In the genomic region with DNA sequence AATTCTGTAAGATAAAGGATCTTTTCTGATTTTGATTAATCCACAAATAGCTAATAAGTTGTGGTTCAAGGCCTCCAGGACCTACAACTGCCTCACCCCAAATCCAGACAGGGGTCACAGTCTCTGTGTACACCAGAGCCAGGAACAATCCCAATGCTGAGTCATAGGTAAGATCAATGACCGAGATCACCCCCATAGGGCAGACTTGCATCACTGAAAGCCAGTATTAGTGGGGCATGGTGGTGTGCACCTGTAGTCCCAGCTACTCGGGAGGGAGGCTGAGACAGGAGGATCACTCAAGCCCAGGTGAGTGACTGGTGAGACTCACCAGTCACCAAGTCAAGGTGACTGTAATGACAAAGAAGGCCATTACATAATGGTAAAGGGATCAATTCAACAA, we compare ENCODE assay signal across 22 cellular contexts. TPM values are rescaled to one million over a fixed set of nuclear protein-coding genes. Genes with fewer than 3 reads are reported as not detected.
"Had no signal": no experiment of that assay in that cellular context is flagged by ENCODE, and none has a peak within 500 bp of the region (broad histone marks: within the 10 kb centered on the region; RNA-seq: fewer than 3 reads in every experiment).

No MANE protein-coding gene starts in this region.

- H3K9me3 Mint-ChIP-seq: activated B cell treated with CpG ODN at 0.5 μM for 24 hours; activated CD4-positive, alpha-beta T cell treated with anti-CD3 and anti-CD28 coated beads, Interleukin-2, amount 10 ng/mL, durations not matched to agents 24 days and 14 days; activated naive CD4-positive, alpha-beta T cell treated with anti-CD3 and anti-CD28 coated beads, Interleukin-2, amount 50 U/mL, for 24 hours; activated T-cell treated with anti-CD3 and anti-CD28 coated beads, Interleukin-2, amount 50 U/mL, for 24 hours; activated T-helper 1 cell treated with anti-CD3 and anti-CD28 coated beads, Interleukin-12 subunit alpha, Interleukin-12 subunit beta, Interleukin-2, Interleukin-4 antibody, amounts not matched to agents 30 ng/mL and 10 ng/mL and 1 ng/mL, durations not matched to agents 14 hours and 24 hours and 36 hours; central memory CD8-positive, alpha-beta T cell; T-helper 1 cell treated with Interleukin-12 subunit alpha and Interleukin-12 subunit beta and Interleukin-4 antibody, amounts not matched to agents 30 μg/mL and 1 μg/mL, for 36 hours had no signal

- H3K36me3 Mint-ChIP-seq: activated CD8-positive, alpha-beta memory T cell treated with anti-CD3 and anti-CD28 coated beads, Interleukin-2, amount 10 ng/mL, durations not matched to agents 7 days and 5 days; activated naive CD4-positive, alpha-beta T cell treated with anti-CD3 and anti-CD28 coated beads, Interleukin-2, amount 50 U/mL, for 24 hours had no signal

- H3K4me1 Mint-ChIP-seq: activated B cell treated with CpG ODN at 0.5 μM for 24 hours; activated CD4-positive, alpha-beta T cell treated with anti-CD3 and anti-CD28 coated beads, Interleukin-2, amount 10 ng/mL, durations not matched to agents 24 days and 14 days; activated CD8-positive, alpha-beta memory T cell treated with anti-CD3 and anti-CD28 coated beads, Interleukin-2, amount 10 ng/mL, durations not matched to agents 7 days and 5 days; activated naive CD4-positive, alpha-beta T cell treated with anti-CD3 and anti-CD28 coated beads, Interleukin-2, amount 50 U/mL, for 24 hours; central memory CD8-positive, alpha-beta T cell had no signal

- H3K4me1 ChIP-seq: Peyer's patch had no signal

- H3K27me3 ChIP-seq: Peyer's patch had no signal

- H3K4me3 Mint-ChIP-seq: activated B cell treated with CpG ODN at 0.5 μM for 24 hours; activated CD4-positive, alpha-beta T cell treated with anti-CD3 and anti-CD28 coated beads, Interleukin-2, amount 10 ng/mL, durations not matched to agents 24 days and 14 days; activated CD8-positive, alpha-beta memory T cell treated with anti-CD3 and anti-CD28 coated beads, Interleukin-2, amount 10 ng/mL, durations not matched to agents 7 days and 5 days; activated naive CD4-positive, alpha-beta T cell treated with anti-CD3 and anti-CD28 coated beads, Interleukin-2, amount 50 U/mL, for 24 hours; activated T-cell treated with anti-CD3 and anti-CD28 coated beads, Interleukin-2, amount 50 U/mL, for 24 hours; activated T-helper 1 cell treated with anti-CD3 and anti-CD28 coated beads, Interleukin-12 subunit alpha, Interleukin-12 subunit beta, Interleukin-2, Interleukin-4 antibody, amounts not matched to agents 30 ng/mL and 10 ng/mL and 1 ng/mL, durations not matched to agents 14 hours and 24 hours and 36 hours; central memory CD8-positive, alpha-beta T cell; T-helper 1 cell treated with Interleukin-12 subunit alpha and Interleukin-12 subunit beta and Interleukin-4 antibody, amounts not matched to agents 30 μg/mL and 1 μg/mL, for 36 hours had no signal

- H3K27ac Mint-ChIP-seq: activated B cell treated with CpG ODN at 0.5 μM for 24 hours; activated CD4-positive, alpha-beta T cell treated with anti-CD3 and anti-CD28 coated beads, Interleukin-2, amount 10 ng/mL, durations not matched to agents 24 days and 14 days; activated CD8-positive, alpha-beta memory T cell treated with anti-CD3 and anti-CD28 coated beads, Interleukin-2, amount 10 ng/mL, durations not matched to agents 7 days and 5 days; activated naive CD4-positive, alpha-beta T cell treated with anti-CD3 and anti-CD28 coated beads, Interleukin-2, amount 50 U/mL, for 24 hours; activated T-cell treated with anti-CD3 and anti-CD28 coated beads, Interleukin-2, amount 50 U/mL, for 24 hours; activated T-helper 1 cell treated with anti-CD3 and anti-CD28 coated beads, Interleukin-12 subunit alpha, Interleukin-12 subunit beta, Interleukin-2, Interleukin-4 antibody, amounts not matched to agents 30 ng/mL and 10 ng/mL and 1 ng/mL, durations not matched to agents 14 hours and 24 hours and 36 hours; T-helper 1 cell treated with Interleukin-12 subunit alpha and Interleukin-12 subunit beta and Interleukin-4 antibody, amounts not matched to agents 30 μg/mL and 1 μg/mL, for 36 hours had no signal

- ATAC-seq: activated CD8-positive, alpha-beta memory T cell treated with anti-CD3 and anti-CD28 coated beads, Interleukin-2, amount 10 ng/mL, durations not matched to agents 7 days and 5 days had no signal

- H3K9me3 ChIP-seq: Peyer's patch had no signal

- H3K27ac ChIP-seq: KMS-11, Peyer's patch had no signal

- H3K36me3 ChIP-seq: Peyer's patch had no signal

- H3K4me2 ChIP-seq: KMS-11 had no signal

- H3K4me3 ChIP-seq: Peyer's patch had no signal

- DNase-seq: activated B cell treated with CpG ODN at 0.5 μM for 24 hours; activated CD4-positive, alpha-beta T cell treated with anti-CD3 and anti-CD28 coated beads for 1 hour; activated CD4-positive, alpha-beta T cell treated with anti-CD3 and anti-CD28 coated beads, Interleukin-2, amount 10 ng/mL, durations not matched to agents 24 days and 14 days; activated CD4-positive, alpha-beta T cell treated with anti-CD3 and anti-CD28 coated beads, Interleukin-2, amount 50 U/mL, for 48 hours; activated CD8-positive, alpha-beta memory T cell treated with anti-CD3 and anti-CD28 coated beads, Interleukin-2, amount 10 ng/mL, durations not matched to agents 7 days and 5 days; activated effector memory CD4-positive, alpha-beta T cell treated with Interleukin-2 at 50 U/mL for 16 hours; activated naive CD4-positive, alpha-beta T cell; activated T-cell treated with anti-CD3 and anti-CD28 coated beads, Interleukin-2, amount 50 U/mL, for 24 hours; aorta; NCI-H1105 treated with DMSO at 0.1 percent for 48 hours; NCI-H1436 treated with DMSO at 0.1 percent for 48 hours; NCI-H187; NCI-H2081; NCI-H510A treated with DMSO at 0.1 percent for 48 hours; NCI-H69; Peyer's patch; SHP77 treated with DMSO at 0.1 percent for 48 hours had no signal

RNA-seq across cellular contexts. Expression of gene PARD6G, which starts 12.9 kb away (rescaled TPM):
- total RNA-seq: activated B cell treated with CpG ODN at 0.5 μM for 24 hours had no signal
